28 cellular contexts compared by ENCODE assay signal in the genomic region with DNA sequence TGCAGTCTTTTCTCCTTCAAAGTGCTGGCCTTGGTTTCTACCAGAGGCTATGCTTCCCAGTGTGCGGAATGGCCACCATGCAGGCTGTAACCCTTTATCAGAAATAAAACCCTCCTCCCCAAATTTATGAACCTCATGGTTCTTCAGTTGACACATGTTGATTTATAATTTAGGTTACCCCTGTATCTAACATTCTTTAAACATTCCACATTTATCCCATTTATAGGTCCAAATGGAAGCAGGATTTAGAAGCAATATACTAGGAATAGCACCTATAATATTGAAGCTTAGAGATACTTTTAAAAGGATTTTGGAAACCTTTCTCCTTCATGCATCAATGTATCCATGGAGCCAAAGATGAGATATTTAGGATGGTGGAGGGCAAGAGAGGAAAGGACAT.
"Had no signal": no experiment of that assay in that cellular context is flagged by ENCODE, and none has a peak within 500 bp of the region (broad histone marks: within the 10 kb centered on the region; RNA-seq: fewer than 3 reads in every experiment).

No MANE protein-coding gene starts in this region.

- H3K36me3 ChIP-seq: colonic mucosa, esophagus muscularis mucosa, esophagus squamous epithelium, gastrocnemius medialis, gastroesophageal sphincter, heart left ventricle, heart right ventricle had no signal

- H3K9me3 ChIP-seq: colonic mucosa, esophagus squamous epithelium, gastrocnemius medialis, gastroesophageal sphincter had no signal

- ATAC-seq: effector memory CD8-positive, alpha-beta T cell; esophagus mucosa; foreskin keratinocyte; gastrocnemius medialis; gastroesophageal sphincter; heart left ventricle; heart right ventricle had no signal

- H3K4me1 ChIP-seq: colonic mucosa, esophagus muscularis mucosa, esophagus squamous epithelium, foreskin keratinocyte, gastrocnemius medialis, gastroesophageal sphincter, heart left ventricle, heart right ventricle had no signal

- H3K27me3 ChIP-seq: colonic mucosa, esophagus muscularis mucosa, esophagus squamous epithelium, foreskin keratinocyte, gastrocnemius medialis had no signal

- DNase-seq: colonic mucosa; cortex of kidney; dermis blood vessel endothelial cell; dorsolateral prefrontal cortex; effector CD4-positive, alpha-beta T cell; effector CD8-positive, alpha-beta T cell; effector memory CD4-positive, alpha-beta T cell; effector memory CD8-positive, alpha-beta T cell; endodermal cell; erythroblast; esophagus squamous epithelium; foreskin fibroblast; foreskin keratinocyte; foreskin melanocyte; gastrocnemius medialis; glutamatergic neuron; head of caudate nucleus; heart left ventricle; heart right ventricle had no signal

- FAIRE-seq: colon, endometrium, endothelial cell of umbilical vein, frontal cortex had no signal

- H3K4me3 ChIP-seq: colonic mucosa, coronary artery, dorsolateral prefrontal cortex, esophagus muscularis mucosa, esophagus squamous epithelium, gastrocnemius medialis, gastroesophageal sphincter, heart left ventricle, heart right ventricle had no signal

- H3K27ac ChIP-seq: colonic mucosa, coronary artery, dorsolateral prefrontal cortex, epithelial cell of prostate, esophagus muscularis mucosa, esophagus squamous epithelium, foreskin keratinocyte, gastrocnemius medialis, gastroesophageal sphincter, heart left ventricle, heart right ventricle had no signal
